In genomic region chr9:136697821-136698526, GRCh38 we compare ENCODE assay signal across 1 cellular context.
TF ChIP-seq lines count a peak whose summit lies in the region.

No MANE protein-coding gene starts in this region.

TF ChIP-seq in HepG2, 621 proteins besides CTCF, POLR2A, EP300 and RAD21 (continued from another document and continues in another):
- TF ChIP-seq ZXDC (CRISPR knock-in tag; IDR thresholded peaks at IDR 0.05) (no peak), NFRKB (IDR thresholded peaks at IDR 0.05) (no peak), MXD1 (CRISPR knock-in tag; IDR thresholded peaks at IDR 0.05) (no peak), ZNF350 (CRISPR knock-in tag; IDR thresholded peaks at IDR 0.05; ENCODE audit: borderline replicate concordance, low read depth) (0 out of 2 replicates have a peak, but pooled peaks have one; percentile 13), TOPORS (CRISPR knock-in tag; IDR thresholded peaks at IDR 0.05) (no peak), PHF20 (CRISPR knock-in tag; IDR thresholded peaks at IDR 0.05) (no peak), ZIK1 (CRISPR knock-in tag; IDR thresholded peaks at IDR 0.05; ENCODE audit: borderline replicate concordance, low read depth) (no peak), PRDM15 (CRISPR knock-in tag; IDR thresholded peaks at IDR 0.05) (no peak), HOXA3 (CRISPR knock-in tag; IDR thresholded peaks at IDR 0.05) (no peak), ZNF572 (CRISPR knock-in tag; IDR thresholded peaks at IDR 0.05) (no peak), ZNF264 (CRISPR knock-in tag; IDR thresholded peaks at IDR 0.05) (no peak), HNF4G (IDR thresholded peaks at IDR 0.05; ENCODE audit: borderline replicate concordance, low read depth, low read length) (peak; percentile 62; the same call in 1 of the 2 replicates), HNF4G (CRISPR knock-in tag; IDR thresholded peaks at IDR 0.05; ENCODE audit: borderline replicate concordance, low read depth) (no peak), ETV6 (CRISPR knock-in tag; conservative IDR thresholded peaks at IDR 0.05) (no peak), AHR (CRISPR knock-in tag; IDR thresholded peaks at IDR 0.05) (no peak), GRHL1 (CRISPR knock-in tag; conservative IDR thresholded peaks at IDR 0.05) (no peak), TBX3 (IDR thresholded peaks at IDR 0.05; ENCODE audit: borderline replicate concordance) (no peak), ZNF430 (CRISPR knock-in tag; IDR thresholded peaks at IDR 0.05) (no peak; the same call in 1 of the 2 replicates), IRF1 (CRISPR knock-in tag; IDR thresholded peaks at IDR 0.05; ENCODE audit: low read depth) (no peak), ZNF468 (CRISPR knock-in tag; IDR thresholded peaks at IDR 0.05) (no peak), ZFP36L2 (CRISPR knock-in tag; IDR thresholded peaks at IDR 0.05) (no peak), NFAT5 (CRISPR knock-in tag; IDR thresholded peaks at IDR 0.05) (no peak), FOXJ3 (CRISPR knock-in tag; IDR thresholded peaks at IDR 0.05; ENCODE audit: borderline replicate concordance) (peak; percentile 66; the same call in 1 of the 2 replicates), NCOA2 (CRISPR knock-in tag; IDR thresholded peaks at IDR 0.05) (peak; percentile 76), ZBTB1 (CRISPR knock-in tag; IDR thresholded peaks at IDR 0.05; ENCODE audit: borderline replicate concordance) (no peak), PTBP1 (IDR thresholded peaks at IDR 0.05; ENCODE audit: low read depth, low read length, poor library complexity, severe bottlenecking) (no peak), BCL3 (CRISPR knock-in tag; IDR thresholded peaks at IDR 0.05) (no peak), SOX5 (CRISPR knock-in tag; IDR thresholded peaks at IDR 0.05; ENCODE audit: borderline replicate concordance) (peak; percentile 71; the same call in 1 of the 2 replicates), IKZF1 (IDR thresholded peaks at IDR 0.05) (no peak), HNF1B (CRISPR knock-in tag; IDR thresholded peaks at IDR 0.05) (peak; percentile 91), KDM5A (IDR thresholded peaks at IDR 0.05; ENCODE audit: borderline replicate concordance, low read length) (no peak), ZNF616 (CRISPR knock-in tag; IDR thresholded peaks at IDR 0.05; ENCODE audit: low read depth) (no peak), DR1 (CRISPR knock-in tag; IDR thresholded peaks at IDR 0.05) (no peak), ZNF781 (CRISPR knock-in tag; IDR thresholded peaks at IDR 0.05; ENCODE audit: borderline replicate concordance, not compliant biosample characterization) (no peak), TFDP1 (CRISPR knock-in tag; IDR thresholded peaks at IDR 0.05; ENCODE audit: borderline replicate concordance) (no peak), ZNF496 (CRISPR knock-in tag; IDR thresholded peaks at IDR 0.05; ENCODE audit: insufficient replicate concordance) (no peak), ZNF234 (CRISPR knock-in tag; conservative IDR thresholded peaks at IDR 0.05) (no peak), ZSCAN21 (CRISPR knock-in tag; IDR thresholded peaks at IDR 0.05; ENCODE audit: borderline replicate concordance) (no peak), ZNF530 (CRISPR knock-in tag; IDR thresholded peaks at IDR 0.05; ENCODE audit: low read depth) (no peak)
